1 cellular context compared by ENCODE assay signal in genomic region chr1:212699839-212700596, GRCh38.
A peak's percentile ranks its signal among the peaks of the same experiment; 100 is the strongest.
TF ChIP-seq lines count a peak whose summit lies in the region.

TSS of gene BATF3 (minus strand) at chr1:212699840. CDS start at chr1:212699762, 78 bp downstream.

TF ChIP-seq in HEK293, 187 proteins besides CTCF, POLR2A, EP300 and RAD21 (continued from another document and continues in another):
- no peak for TF ChIP-seq ZNF138 (tag by site-specific recombination; IDR thresholded peaks at IDR 0.05; ENCODE audit: borderline replicate concordance)
- no peak for TF ChIP-seq ZNF677 (tag by site-specific recombination; IDR thresholded peaks at IDR 0.05)
- no peak for TF ChIP-seq ZNF747 (tag by site-specific recombination; IDR thresholded peaks at IDR 0.05)
- TF ChIP-seq ZNF223 (tag by site-specific recombination; IDR thresholded peaks at IDR 0.05): no peak
- no peak for TF ChIP-seq ZNF626 (tag by site-specific recombination; IDR thresholded peaks at IDR 0.05)
- TF ChIP-seq ZBTB20 (tag by site-specific recombination; IDR thresholded peaks at IDR 0.05): peak; percentile 80
- peak; percentile 10; the same call in 1 of the 2 replicates for TF ChIP-seq KLF17 (tag by site-specific recombination; IDR thresholded peaks at IDR 0.05)
- 0 out of 2 replicates have a peak, but pooled peaks have one; percentile 38 for TF ChIP-seq ZNF561 (tag by site-specific recombination; IDR thresholded peaks at IDR 0.05; ENCODE audit: borderline replicate concordance)
- no peak for TF ChIP-seq GLI4 (tag by site-specific recombination; IDR thresholded peaks at IDR 0.05)
- TF ChIP-seq ZNF239 (tag by site-specific recombination; IDR thresholded peaks at IDR 0.05): no peak
- peak; percentile 66; the same call in 1 of the 2 replicates for TF ChIP-seq ZXDB (tag by site-specific recombination; IDR thresholded peaks at IDR 0.05)
- TF ChIP-seq BCL11A (tag by site-specific recombination; IDR thresholded peaks at IDR 0.05; ENCODE audit: low read depth): no peak
- no peak for TF ChIP-seq ZNF416 (tag by site-specific recombination; IDR thresholded peaks at IDR 0.05)
- no peak for TF ChIP-seq ZNF175 (tag by site-specific recombination; IDR thresholded peaks at IDR 0.05)
- no peak for TF ChIP-seq ZNF449 (tag by site-specific recombination; IDR thresholded peaks at IDR 0.05)
- peak; percentile 84 for TF ChIP-seq SP2 (tag by site-specific recombination; IDR thresholded peaks at IDR 0.05)
- TF ChIP-seq ZSCAN18 (tag by site-specific recombination; IDR thresholded peaks at IDR 0.05): no peak
- no peak for TF ChIP-seq ZBTB49 (tag by site-specific recombination; IDR thresholded peaks at IDR 0.05; ENCODE audit: low read depth)
- peak; percentile 97 for TF ChIP-seq ZFHX2 (tag by site-specific recombination; conservative IDR thresholded peaks at IDR 0.05)
- peak; percentile 16; the same call in 1 of the 2 replicates for TF ChIP-seq HIC1 (tag by site-specific recombination; IDR thresholded peaks at IDR 0.05)
- peak; percentile 26; the same call in 1 of the 2 replicates for TF ChIP-seq ZNF692 (tag by site-specific recombination; IDR thresholded peaks at IDR 0.05)
- no peak for TF ChIP-seq ZSCAN30 (tag by site-specific recombination; IDR thresholded peaks at IDR 0.05)
- TF ChIP-seq ZFP41 (tag by site-specific recombination; IDR thresholded peaks at IDR 0.05; ENCODE audit: borderline replicate concordance): no peak
- no peak for TF ChIP-seq ZBTB44 (tag by site-specific recombination; IDR thresholded peaks at IDR 0.05)
- no peak for TF ChIP-seq ZNF248 (tag by site-specific recombination; IDR thresholded peaks at IDR 0.05)
- TF ChIP-seq BCL6B (tag by site-specific recombination; IDR thresholded peaks at IDR 0.05): no peak
- no peak for TF ChIP-seq ZNF623 (tag by site-specific recombination; IDR thresholded peaks at IDR 0.05)
- peak; percentile 96 for TF ChIP-seq PATZ1 (tag by site-specific recombination; IDR thresholded peaks at IDR 0.05)
- no peak for TF ChIP-seq ZNF670 (tag by site-specific recombination; IDR thresholded peaks at IDR 0.05; ENCODE audit: low read depth)
- TF ChIP-seq ZNF169 (tag by site-specific recombination; IDR thresholded peaks at IDR 0.05): no peak
- TF ChIP-seq TCF7L2 (IDR thresholded peaks at IDR 0.05; ENCODE audit: borderline replicate concordance, low read depth, low read length): no peak
- no peak for TF ChIP-seq SCRT1 (tag by site-specific recombination; IDR thresholded peaks at IDR 0.05; ENCODE audit: borderline replicate concordance)
- TF ChIP-seq ZNF776 (tag by site-specific recombination; IDR thresholded peaks at IDR 0.05; ENCODE audit: borderline replicate concordance): no peak
- TF ChIP-seq ZNF174 (tag by site-specific recombination; IDR thresholded peaks at IDR 0.05): no peak
- no peak for TF ChIP-seq ZNF391 (tag by site-specific recombination; IDR thresholded peaks at IDR 0.05; ENCODE audit: borderline replicate concordance, low read depth)
- no peak for TF ChIP-seq ZNF132 (tag by site-specific recombination; IDR thresholded peaks at IDR 0.05; ENCODE audit: borderline replicate concordance)
- peak; percentile 34; the same call in 1 of the 2 replicates for TF ChIP-seq ZBTB11 (tag by site-specific recombination; conservative IDR thresholded peaks at IDR 0.05; ENCODE audit: low read depth)
- no peak for TF ChIP-seq OVOL3 (tag by site-specific recombination; IDR thresholded peaks at IDR 0.05)
- no peak for TF ChIP-seq ZNF837 (tag by site-specific recombination; IDR thresholded peaks at IDR 0.05)
- no peak for TF ChIP-seq ZNF654 (tag by site-specific recombination; IDR thresholded peaks at IDR 0.05; ENCODE audit: low read depth)
- TF ChIP-seq MYNN (tag by site-specific recombination; IDR thresholded peaks at IDR 0.05; ENCODE audit: borderline replicate concordance): no peak
- TF ChIP-seq ZNF791 (tag by site-specific recombination; IDR thresholded peaks at IDR 0.05): no peak
